ENCODE assay signal across 22 cellular contexts in the genomic region with DNA sequence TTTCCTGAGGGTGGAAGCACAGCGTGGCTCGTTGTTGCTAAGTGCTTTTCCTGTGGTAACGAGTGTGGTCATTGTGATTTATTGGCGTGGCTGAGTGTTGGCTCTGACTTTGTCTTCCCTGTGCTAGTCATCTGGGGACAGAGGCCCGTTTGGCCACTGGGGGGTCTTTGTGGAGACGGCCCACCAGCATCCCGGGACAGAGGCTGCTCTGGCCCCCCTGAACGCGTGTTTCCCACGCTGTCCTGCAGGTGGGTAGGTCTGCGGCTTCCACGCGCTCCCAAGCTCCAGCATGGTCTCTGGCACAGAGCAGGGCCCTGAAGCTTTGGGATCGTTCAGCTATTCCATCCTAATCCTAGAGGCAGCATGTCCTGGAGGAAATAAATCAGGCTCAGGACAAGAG.
DNase-seq lines count a peak whose midpoint lies in the region; ATAC-seq and TF ChIP-seq lines count a peak whose summit lies in the region.
"Had no signal": no experiment of that assay in that cellular context is flagged by ENCODE, and none has a peak within 500 bp of the region (broad histone marks: within the 10 kb centered on the region; RNA-seq: fewer than 3 reads in every experiment).

No MANE protein-coding gene starts in this region.

- no peaks in the 10 kb centered on the region for H3K9me3 Mint-ChIP-seq in MCF 10A (ENCODE audit: unreplicated experiment)

- H2AK5ac ChIP-seq in neuronal stem cell (ENCODE audit: low read depth, low read length) = no peak overlapping the region

- no peak overlapping the region for H3K23ac ChIP-seq in neuronal stem cell (ENCODE audit: low read depth, low read length, poor library complexity)

- H2BK15ac ChIP-seq in neuronal stem cell (ENCODE audit: low read length) = no peak overlapping the region

- H3K18ac ChIP-seq in neuronal stem cell (ENCODE audit: low read length) = peak overlapping the region; percentile 7

- H2BK5ac ChIP-seq in neuronal stem cell (ENCODE audit: low read length) = no peak overlapping the region

- H3K4me3 ChIP-seq in breast epithelium = no peak overlapping the region
- H3K4me3 ChIP-seq in coronary artery = no peak overlapping the region
- no peak overlapping the region for H3K4me3 ChIP-seq in neuronal stem cell (ENCODE audit: low read length in 2 of 2)
- H3K4me3 ChIP-seq in vagina = no peak overlapping the region
- H3K4me3 ChIP-seq: A549 had no signal

- H3K4me1 ChIP-seq in breast epithelium (no peaks in the 10 kb centered on the region), neuronal stem cell (ENCODE audit: control insufficient read depth in 2 of 2, insufficient read depth in 1 of 2, low read depth in 1 of 2, low read length in 2 of 2) (no peaks in the 10 kb centered on the region), vagina (no peaks in the 10 kb centered on the region)
- H3K4me1 ChIP-seq: A549 had no signal

- H4K91ac ChIP-seq in neuronal stem cell (ENCODE audit: low read depth, low read length, poor library complexity) = no peak overlapping the region

- WGBS in neuronal stem cell (ENCODE audit: extremely low coverage in 2 of 2, insufficient read length in 2 of 2, insufficient replicate concordance in 1 of 2), 2 donors = no CpG with 5 or more reads among the region's 14 CpGs

- H3K27me3 ChIP-seq in breast epithelium (peaks cover 0 to 26% of the 10 kb centered on the region in 2 donors), neuronal stem cell (ENCODE audit: control insufficient read depth in 3 of 3, insufficient read depth in 3 of 3, low read depth in 1 of 3, low read length in 3 of 3) (no peaks in the 10 kb centered on the region), vagina (no peaks in the 10 kb centered on the region)

- BruUV-seq in MCF 10A (replicated peaks; lab: Mats Ljungman, UMichigan) = no TSS peak

- H3K27ac ChIP-seq in breast epithelium = no peak overlapping the region
- H3K27ac ChIP-seq in coronary artery = no peak overlapping the region
- H3K27ac ChIP-seq in neuronal stem cell (replicated peaks; ENCODE audit: low read length) = no peak overlapping the region
- H3K27ac ChIP-seq in vagina = no peak overlapping the region
- H3K27ac ChIP-seq: A549 had no signal

- H3K4ac ChIP-seq in neuronal stem cell (ENCODE audit: low read length) = no peak overlapping the region

- no peak overlapping the region for H2BK12ac ChIP-seq in neuronal stem cell (ENCODE audit: low read length)

- H4K8ac ChIP-seq in neuronal stem cell (ENCODE audit: low read depth, low read length) = no peak overlapping the region

- H3K9ac ChIP-seq in neuronal stem cell (ENCODE audit: low read depth, low read length, poor library complexity) = no peak overlapping the region

- peaks cover 4% of the 10 kb centered on the region for H3K36me3 Mint-ChIP-seq in MCF 10A (ENCODE audit: insufficient read depth, unreplicated experiment)
- H3K36me3 Mint-ChIP-seq: CD8-positive, alpha-beta memory T cell had no signal

- H3K4me1 Mint-ChIP-seq in MCF 10A (ENCODE audit: insufficient read depth, unreplicated experiment) = no peaks in the 10 kb centered on the region
- H3K4me1 Mint-ChIP-seq: CD8-positive, alpha-beta memory T cell; IgD-negative memory B cell had no signal

- H3K27me3 Mint-ChIP-seq in MCF 10A (ENCODE audit: insufficient read depth, unreplicated experiment) = peaks cover 18% of the 10 kb centered on the region

- TF ChIP-seq CTCF in breast epithelium (IDR thresholded peaks at IDR 0.05) = no peak
- TF ChIP-seq CTCF in MCF 10A (IDR thresholded peaks at IDR 0.05; ENCODE audit: unreplicated experiment) = no peak
- TF ChIP-seq CTCF in coronary artery (IDR thresholded peaks at IDR 0.05) = no peak
- no peak for TF ChIP-seq CTCF in vagina (IDR thresholded peaks at IDR 0.05)

- CTCF ChIA-PET in MCF 10A (lab: Yijun Ruan, JAX) = no interaction called here

- no peak overlapping the region for H3K27ac Mint-ChIP-seq in MCF 10A (ENCODE audit: low read depth, unreplicated experiment)
- H3K27ac Mint-ChIP-seq: HFFc6, IgD-negative memory B cell had no signal

- H3K79me1 ChIP-seq in neuronal stem cell (ENCODE audit: low read depth, low read length) = no peaks in the 10 kb centered on the region

- H3K36me3 ChIP-seq in breast epithelium = no peaks in the 10 kb centered on the region
- no peaks in the 10 kb centered on the region for H3K36me3 ChIP-seq in neuronal stem cell (replicated peaks in 1 of 2; ENCODE audit: control insufficient read depth in 2 of 2, insufficient read depth in 2 of 2, low read length in 2 of 2)
- no peaks in the 10 kb centered on the region for H3K36me3 ChIP-seq in vagina

- no peak overlapping the region for H2BK120ac ChIP-seq in neuronal stem cell (ENCODE audit: low read depth, low read length)

- TF ChIP-seq POLR2A in breast epithelium (IDR thresholded peaks at IDR 0.05) (no peak), vagina (IDR thresholded peaks at IDR 0.05) (no peak)

- DNase-seq in breast epithelium (ENCODE audit: low spot score in 2 of 2) (peak; percentile 3 to 15), MCF 10A (ENCODE audit: unreplicated experiment) (no peak), coronary artery (ENCODE audit: low spot score) (peak; percentile 62), neuronal stem cell (ENCODE audit: low spot score) (no peak), vagina (ENCODE audit: extremely low spot score in 2 of 2) (peak; percentile 44 to 84), NCI-H2107 treated with DMSO at 0.1 percent for 48 hours (lab: John Stamatoyannopoulos, UW; ENCODE audit: unreplicated experiment) (no peak), activated gamma-delta T cell treated with Interleukin-2 at 50 U/mL for 16 hours (no peak)
- DNase-seq: CD8-positive, alpha-beta memory T cell; DMS53; HFFc6; Karpas-422; NCI-H1105; NCI-H1694; NCI-H2107; NCI-H2227 treated with DMSO at 0.1 percent for 48 hours; NCI-H510A treated with DMSO at 0.1 percent for 48 hours; NCI-H774; OCI-M1; Right ventricle myocardium superior had no signal

- no peak overlapping the region for H3K4me3 Mint-ChIP-seq in MCF 10A (ENCODE audit: unreplicated experiment)
- H3K4me3 Mint-ChIP-seq: CD8-positive, alpha-beta memory T cell; HFFc6; IgD-negative memory B cell had no signal

- POLR2A ChIA-PET in MCF 10A (lab: Yijun Ruan, JAX) = no interaction called here

- no peak overlapping the region for H3K14ac ChIP-seq in neuronal stem cell (ENCODE audit: low read length)

- H2AFZ ChIP-seq in neuronal stem cell (ENCODE audit: low read length) = no peak overlapping the region

- ATAC-seq in GM21381 (IDR thresholded peaks at IDR 0.05; ENCODE audit: unreplicated experiment) = no peak
- ATAC-seq: A549 had no signal

- intact Hi-C loops in breast epithelium (cut with DNase I; ENCODE audit: low total_unique reads) = no loop called here
- intact Hi-C loops in MCF 10A (cut with micrococcal nuclease) = no loop called here
- intact Hi-C loops in vagina (cut with DNase I) = no loop called here

- no peak overlapping the region for H3K4me2 ChIP-seq in neuronal stem cell (ENCODE audit: insufficient read depth, low read length, poor library complexity, severe bottlenecking)
- H3K4me2 ChIP-seq: A549 had no signal

- H3K9me3 ChIP-seq in breast epithelium = peaks cover 5 to 17% of the 10 kb centered on the region in 2 donors
- H3K9me3 ChIP-seq in neuronal stem cell (replicated peaks in 1 of 2; ENCODE audit: control insufficient read depth in 2 of 2, insufficient read depth in 1 of 2, low read depth in 1 of 2, low read length in 2 of 2) = peaks cover 0 to 2% of the 10 kb centered on the region in 2 donors
- no peaks in the 10 kb centered on the region for H3K9me3 ChIP-seq in vagina
- H3K9me3 ChIP-seq: A549 had no signal

Comparison
In these comparisons a context has a peak if more than half of its experiments do, and no peak if none do; other contexts are left out.
1. DNase-seq: peak in breast epithelium (2 of 2), coronary artery (single experiment) and vagina (2 of 2); none in MCF 10A (single experiment), neuronal stem cell (single experiment), NCI-H2107 treated with DMSO at 0.1 percent for 48 hours (single experiment) and activated gamma-delta T cell treated with Interleukin-2 at 50 U/mL for 16 hours (single experiment).